In genomic region chr6:6002005-6002808, GRCh38 we compare ENCODE assay signal across 1 cellular context.
TF ChIP-seq lines count a peak whose summit lies in the region.

No MANE protein-coding gene starts in this region.

TF ChIP-seq in HepG2, 621 proteins besides CTCF, POLR2A, EP300 and RAD21 (continued from another document):
- no peak for TF ChIP-seq AKNA (CRISPR knock-in tag; IDR thresholded peaks at IDR 0.05; ENCODE audit: borderline replicate concordance)
- TF ChIP-seq PTBP1 (IDR thresholded peaks at IDR 0.05; ENCODE audit: low read depth, low read length, poor library complexity, severe bottlenecking) = no peak
- no peak for TF ChIP-seq ZNF17 (CRISPR knock-in tag; IDR thresholded peaks at IDR 0.05)
- no peak for TF ChIP-seq ZNF703 (CRISPR knock-in tag; IDR thresholded peaks at IDR 0.05; ENCODE audit: borderline replicate concordance)
- no peak for TF ChIP-seq ZNF207 (IDR thresholded peaks at IDR 0.05; ENCODE audit: borderline replicate concordance)
